Comparison of ENCODE assay signal across 10 cellular contexts in genomic region chr18:55092166-55092565, GRCh38.
"Had no signal": no experiment of that assay in that cellular context is flagged by ENCODE, and none has a peak within 500 bp of the region (broad histone marks: within the 10 kb centered on the region; RNA-seq: fewer than 3 reads in every experiment).

No MANE protein-coding gene starts in this region.

- H3K9me3 Mint-ChIP-seq: H9, HFFc6 had no signal

- H3K4me3 Mint-ChIP-seq: H9, HFFc6 had no signal

- FAIRE-seq: H54, HTR-8/SVneo, K562 had no signal

- H3K27ac Mint-ChIP-seq: H9, HFFc6 had no signal

- H2AFZ ChIP-seq: GM23248 had no signal

- DNase-seq: GM23248, GOT3, H9, HCEC 1CT, HFFc6, IMR-90, KG1 had no signal

- H3K27ac ChIP-seq: GM23248 had no signal

- ATAC-seq: K562 had no signal

- H3K9ac ChIP-seq: GM23248 had no signal

- H3K4me3 ChIP-seq: GM23248, K562 had no signal
